10 cellular contexts compared by ENCODE assay signal in the genomic region with DNA sequence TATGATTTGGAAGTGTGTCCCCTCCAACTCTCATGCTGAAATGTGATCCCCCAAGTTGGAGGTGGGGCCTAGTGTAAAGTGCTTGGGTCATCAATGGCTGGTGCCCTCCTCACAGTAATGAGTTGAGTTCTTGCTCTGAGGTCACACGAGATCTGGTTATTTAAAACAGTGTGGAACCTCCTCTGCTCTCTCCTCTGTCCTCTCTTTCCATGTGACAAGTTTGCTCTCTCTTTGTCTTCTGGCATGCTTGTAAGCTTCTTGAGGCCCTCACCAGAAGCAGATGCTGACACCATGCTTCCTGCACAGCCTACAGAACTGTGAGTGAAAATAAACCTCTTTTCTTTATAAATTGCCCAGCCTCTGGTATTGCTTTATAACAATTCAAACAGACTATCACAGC.
"Had no signal": no experiment of that assay in that cellular context is flagged by ENCODE, and none has a peak within 500 bp of the region (broad histone marks: within the 10 kb centered on the region; RNA-seq: fewer than 3 reads in every experiment).

No MANE protein-coding gene starts in this region.

- H3K4me3 Mint-ChIP-seq: GM23338, HFFc6, IgD-negative memory B cell had no signal

- ATAC-seq: GM23338, HCT116, HepG2 had no signal

- H3K9me3 ChIP-seq: HAP-1 had no signal

- H3K9me3 Mint-ChIP-seq: GM23338, HFFc6, IgD-negative memory B cell had no signal

- H2AFZ ChIP-seq: GM23338 had no signal

- H3K4me2 ChIP-seq: GM23338 had no signal

- H3K27ac ChIP-seq: HL-60 had no signal

- H3K27me3 Mint-ChIP-seq: IgD-negative memory B cell had no signal

- H3K4me1 Mint-ChIP-seq: GM23338, IgD-negative memory B cell had no signal

- H3K4me3 ChIP-seq: GM23338, HAP-1 had no signal

- H3K27ac Mint-ChIP-seq: GM23338, HFFc6, IgD-negative memory B cell had no signal

- FAIRE-seq: H1, HepG2 had no signal

- DNase-seq: H7, HFFc6, KG1 had no signal

- H3K36me3 Mint-ChIP-seq: IgD-negative memory B cell had no signal

- H3K4me1 ChIP-seq: HAP-1 had no signal
